In the genomic region with DNA sequence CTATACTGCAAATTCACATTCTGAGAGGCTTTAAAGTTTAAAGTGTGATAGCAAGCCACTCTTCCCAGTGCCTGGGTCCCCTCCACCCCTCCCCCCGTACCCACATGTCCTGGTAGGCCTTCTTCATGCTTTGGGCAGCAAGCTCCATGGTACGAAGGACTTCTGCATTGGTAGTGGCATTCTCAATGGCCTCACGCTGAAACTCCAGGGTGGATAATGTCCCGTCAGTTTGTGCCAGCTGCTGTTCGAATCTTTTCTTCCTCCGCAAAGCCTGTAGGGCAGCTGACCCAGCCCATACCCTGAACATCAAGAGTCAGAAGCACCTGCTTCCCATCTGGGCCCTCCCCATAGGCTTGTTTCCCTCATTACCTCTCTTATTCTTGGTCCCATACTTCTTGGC, we compare ENCODE assay signal across 12 cellular contexts. TPM values are rescaled to one million over a fixed set of nuclear protein-coding genes. Genes with fewer than 3 reads are reported as not detected.
DNase-seq lines count a peak whose midpoint lies in the region; ATAC-seq and TF ChIP-seq lines count a peak whose summit lies in the region.
"Had no signal": no experiment of that assay in that cellular context is flagged by ENCODE, and none has a peak within 500 bp of the region (broad histone marks: within the 10 kb centered on the region; RNA-seq: fewer than 3 reads in every experiment).

No MANE protein-coding gene starts in this region.

- H3K9me3 Mint-ChIP-seq in activated naive CD4-positive, alpha-beta T cell treated with anti-CD3 and anti-CD28 coated beads, Interleukin-2, amount 50 U/mL, for 24 hours = no peaks in the 10 kb centered on the region
- H3K9me3 Mint-ChIP-seq in activated B cell treated with CpG ODN at 0.5 μM for 24 hours (no peaks in the 10 kb centered on the region), memory B cell (no peaks in the 10 kb centered on the region)
- H3K9me3 Mint-ChIP-seq in stimulated activated naive B cell treated with anti-CD40 and anti-IgM and Interleukin-4, amounts not matched to agents 10 μg/mL and 1 μg/mL and 100 μg/mL, for 72 hours = no peaks in the 10 kb centered on the region

- H3K36me3 Mint-ChIP-seq in activated naive CD4-positive, alpha-beta T cell treated with anti-CD3 and anti-CD28 coated beads, Interleukin-2, amount 50 U/mL, for 24 hours = peaks cover 25% of the 10 kb centered on the region
- H3K36me3 Mint-ChIP-seq in activated B cell treated with CpG ODN at 0.5 μM for 24 hours (ENCODE audit: low read depth) (peaks cover 70% of the 10 kb centered on the region), memory B cell (peaks cover 26% of the 10 kb centered on the region)
- peaks cover 44 to 56% of the 10 kb centered on the region in 2 donors for H3K36me3 Mint-ChIP-seq in stimulated activated naive B cell treated with anti-CD40 and anti-IgM and Interleukin-4, amounts not matched to agents 10 μg/mL and 1 μg/mL and 100 μg/mL, for 72 hours

- no peaks in the 10 kb centered on the region for H3K27me3 Mint-ChIP-seq in activated naive CD4-positive, alpha-beta T cell treated with anti-CD3 and anti-CD28 coated beads, Interleukin-2, amount 50 U/mL, for 24 hours
- H3K27me3 Mint-ChIP-seq in activated B cell treated with CpG ODN at 0.5 μM for 24 hours = no peaks in the 10 kb centered on the region
- no peaks in the 10 kb centered on the region for H3K27me3 Mint-ChIP-seq in memory B cell
- no peaks in the 10 kb centered on the region for H3K27me3 Mint-ChIP-seq in stimulated activated naive B cell treated with anti-CD40 and anti-IgM and Interleukin-4, amounts not matched to agents 10 μg/mL and 1 μg/mL and 100 μg/mL, for 72 hours

- POLR2A ChIA-PET in activated B cell treated with CpG ODN at 0.5 μM for 24 hours (lab: Charles Lee) = interaction anchor here (0.6 to 6.6 kb wide), 8 partner anchors 13 to 86 kb away, joined by 3 to 143 read pairs (median 19); a partner anchor contains a TSS

- H3K4me1 Mint-ChIP-seq in activated naive CD4-positive, alpha-beta T cell treated with anti-CD3 and anti-CD28 coated beads, Interleukin-2, amount 50 U/mL, for 24 hours = peaks cover 80% of the 10 kb centered on the region
- H3K4me1 Mint-ChIP-seq in activated B cell treated with CpG ODN at 0.5 μM for 24 hours (peaks cover 68% of the 10 kb centered on the region), memory B cell (peaks cover 37% of the 10 kb centered on the region)
- peaks cover 46 to 89% of the 10 kb centered on the region in 2 donors for H3K4me1 Mint-ChIP-seq in stimulated activated naive B cell treated with anti-CD40 and anti-IgM and Interleukin-4, amounts not matched to agents 10 μg/mL and 1 μg/mL and 100 μg/mL, for 72 hours

- H3K4me3 Mint-ChIP-seq in activated naive CD4-positive, alpha-beta T cell treated with anti-CD3 and anti-CD28 coated beads, Interleukin-2, amount 50 U/mL, for 24 hours = peak overlapping the region; percentile 90
- H3K4me3 Mint-ChIP-seq in activated B cell treated with CpG ODN at 0.5 μM for 24 hours = peak overlapping the region; percentile 91
- no peak overlapping the region for H3K4me3 Mint-ChIP-seq in memory B cell
- peak overlapping the region; percentile 91 to 92 for H3K4me3 Mint-ChIP-seq in stimulated activated naive B cell treated with anti-CD40 and anti-IgM and Interleukin-4, amounts not matched to agents 10 μg/mL and 1 μg/mL and 100 μg/mL, for 72 hours

- TF ChIP-seq CTCF in activated B cell treated with CpG ODN at 0.5 μM for 24 hours (IDR thresholded peaks at IDR 0.05) = no peak

- intact Hi-C loops in activated B cell treated with CpG ODN at 0.5 μM for 24 hours (cut with micrococcal nuclease) = loop anchor here (5.0 kb wide), 1 partner anchor 909 kb away; a partner anchor contains a TSS

- H3K27ac ChIP-seq in substantia nigra (ENCODE audit: low read depth, low read length, poor library complexity, severe bottlenecking) = no peak overlapping the region
- H3K27ac ChIP-seq: body of pancreas, heart right ventricle had no signal

- ATAC-seq in activated B cell treated with CpG ODN at 0.5 μM for 24 hours (ENCODE audit: low read depth) = no peak
- ATAC-seq in memory B cell (ENCODE audit: low read depth) = no peak
- no peak for ATAC-seq in stimulated activated naive B cell treated with anti-CD40 and anti-IgM and Interleukin-4, amounts not matched to agents 10 μg/mL and 1 μg/mL and 100 μg/mL, for 72 hours (replicated peaks)
- ATAC-seq in GM21367 (IDR thresholded peaks at IDR 0.05; ENCODE audit: unreplicated experiment) = no peak
- ATAC-seq: body of pancreas, heart right ventricle had no signal

- no peak for DNase-seq in activated naive CD4-positive, alpha-beta T cell treated with Interleukin-2 at 50 U/mL for 16 hours
- no peak for DNase-seq in activated B cell treated with CpG ODN at 0.5 μM for 24 hours
- no peak for DNase-seq in memory B cell (ENCODE audit: low spot score in 2 of 2)
- no peak for DNase-seq in stimulated activated naive B cell treated with anti-CD40 and anti-IgM and Interleukin-4, amounts not matched to agents 10 μg/mL and 1 μg/mL and 100 μg/mL, for 72 hours
- DNase-seq in substantia nigra (lab: John Stamatoyannopoulos, UW) = no peak
- no peak for DNase-seq in NCI-H2196 treated with DMSO at 0.1 percent for 48 hours (lab: John Stamatoyannopoulos, UW; ENCODE audit: unreplicated experiment)
- DNase-seq: body of pancreas, DMS 273 treated with DMSO at 0.1 percent for 48 hours, heart right ventricle, KBM-7 had no signal

- peak overlapping the region; percentile 9 for H3K27ac Mint-ChIP-seq in activated naive CD4-positive, alpha-beta T cell treated with anti-CD3 and anti-CD28 coated beads, Interleukin-2, amount 50 U/mL, for 24 hours
- H3K27ac Mint-ChIP-seq in activated B cell treated with CpG ODN at 0.5 μM for 24 hours (peak overlapping the region; percentile 95), memory B cell (peak overlapping the region; percentile 99)
- H3K27ac Mint-ChIP-seq in stimulated activated naive B cell treated with anti-CD40 and anti-IgM and Interleukin-4, amounts not matched to agents 10 μg/mL and 1 μg/mL and 100 μg/mL, for 72 hours = peak overlapping the region; percentile 83

- CTCF ChIA-PET in activated B cell treated with CpG ODN at 0.5 μM for 24 hours (lab: Charles Lee) = interaction anchor here (0.7 to 1.5 kb wide), 2 partner anchors 16 to 31 kb away, joined by 3 to 4 read pairs; a partner anchor contains a TSS

RNA-seq across cellular contexts. Expression of a gene that starts 2.0 kb away (rescaled TPM):
- 88.5 and 117 TPM in 2 replicates for total RNA-seq in activated B cell treated with CpG ODN at 0.5 μM for 24 hours

RNA-seq across cellular contexts. Expression of a gene that starts 4.6 kb away (rescaled TPM):
- total RNA-seq in activated B cell treated with CpG ODN at 0.5 μM for 24 hours = 12.7 and 16.3 TPM in 2 replicates

RNA-seq across cellular contexts. Expression of a gene that starts 5.8 kb away (rescaled TPM):
- 0.66 and 0.98 TPM in 2 replicates for total RNA-seq in activated B cell treated with CpG ODN at 0.5 μM for 24 hours

RNA-seq across cellular contexts. Expression of a gene that starts 16.1 kb away (rescaled TPM):
- total RNA-seq in activated B cell treated with CpG ODN at 0.5 μM for 24 hours = 24.5 and 26.3 TPM in 2 replicates

RNA-seq across cellular contexts. Expression of a gene that starts 20.9 kb away (rescaled TPM):
- total RNA-seq in activated B cell treated with CpG ODN at 0.5 μM for 24 hours = 129 and 149 TPM in 2 replicates

Comparison
In these comparisons a context has a peak if more than half of its experiments do, and no peak if none do; other contexts are left out.
1. H3K27ac Mint-ChIP-seq: peak in every context shown above with its lines; median percentile 99 in memory B cell; 95 in activated B cell treated with CpG ODN at 0.5 μM for 24 hours; 83 in stimulated activated naive B cell treated with anti-CD40 and anti-IgM and Interleukin-4, amounts not matched to agents 10 μg/mL and 1 μg/mL and 100 μg/mL, for 72 hours; 9 in activated naive CD4-positive, alpha-beta T cell treated with anti-CD3 and anti-CD28 coated beads, Interleukin-2, amount 50 U/mL, for 24 hours.